31 cellular contexts compared by ENCODE assay signal in the genomic region with DNA sequence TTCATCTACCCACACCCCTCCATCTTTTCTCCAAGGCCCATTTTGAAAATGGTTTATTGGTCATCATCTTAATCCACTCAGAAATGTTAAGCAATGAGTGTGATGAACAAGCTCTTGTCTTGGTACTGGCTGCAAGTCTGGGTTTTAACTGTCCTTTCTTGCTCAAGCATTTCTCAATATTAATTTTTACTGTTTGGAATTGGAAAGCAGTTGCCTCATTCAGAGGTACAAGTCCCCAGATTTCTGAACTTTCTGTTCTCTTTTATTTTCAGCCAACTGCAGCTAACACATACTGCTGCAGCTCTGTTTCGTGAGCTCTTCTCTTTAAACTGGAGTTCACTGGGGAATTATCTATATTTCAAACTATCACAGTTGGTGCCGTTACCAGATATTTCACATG.
"Had no signal": no experiment of that assay in that cellular context is flagged by ENCODE, and none has a peak within 500 bp of the region (broad histone marks: within the 10 kb centered on the region; RNA-seq: fewer than 3 reads in every experiment).

No MANE protein-coding gene starts in this region.

- H3K4me1 Mint-ChIP-seq: activated CD4-positive, alpha-beta T cell treated with anti-CD3 and anti-CD28 coated beads, Interleukin-2, amount 10 ng/mL, durations not matched to agents 24 days and 14 days; central memory CD8-positive, alpha-beta T cell; natural killer cell; neural progenitor cell; stimulated activated naive B cell treated with anti-CD40 and anti-IgM and Interleukin-4, amounts not matched to agents 10 μg/mL and 1 μg/mL and 100 μg/mL, for 72 hours had no signal

- H3K4me3 Mint-ChIP-seq: activated CD4-positive, alpha-beta memory T cell treated with anti-CD3 and anti-CD28 coated beads for 36 hours; activated CD4-positive, alpha-beta T cell treated with anti-CD3 and anti-CD28 coated beads, Interleukin-2, amount 10 ng/mL, durations not matched to agents 24 days and 14 days; activated T-cell treated with anti-CD3 and anti-CD28 coated beads, Interleukin-2, amount 50 U/mL, for 24 hours; central memory CD8-positive, alpha-beta T cell; natural killer cell; neural progenitor cell; stimulated activated naive B cell treated with anti-CD40 and anti-IgM and Interleukin-4, amounts not matched to agents 10 μg/mL and 1 μg/mL and 100 μg/mL, for 72 hours had no signal

- H3K36me3 ChIP-seq: esophagus muscularis mucosa, heart left ventricle, left lung, lower lobe of right lung, neural progenitor cell, stomach, suprapubic skin, tibial artery, WERI-Rb-1 had no signal

- H3K4me3 ChIP-seq: esophagus muscularis mucosa, heart left ventricle, left lung, lower lobe of right lung, neural progenitor cell, psoas muscle, smooth muscle cell, stomach, suprapubic skin, tibial artery had no signal

- H3K9me3 Mint-ChIP-seq: activated CD4-positive, alpha-beta memory T cell treated with anti-CD3 and anti-CD28 coated beads for 36 hours; activated CD4-positive, alpha-beta T cell treated with anti-CD3 and anti-CD28 coated beads, Interleukin-2, amount 10 ng/mL, durations not matched to agents 24 days and 14 days; activated T-cell treated with anti-CD3 and anti-CD28 coated beads, Interleukin-2, amount 50 U/mL, for 24 hours; central memory CD8-positive, alpha-beta T cell; natural killer cell had no signal

- H3K27ac Mint-ChIP-seq: activated CD4-positive, alpha-beta memory T cell treated with anti-CD3 and anti-CD28 coated beads for 36 hours; activated CD4-positive, alpha-beta T cell treated with anti-CD3 and anti-CD28 coated beads, Interleukin-2, amount 10 ng/mL, durations not matched to agents 24 days and 14 days; activated T-cell treated with anti-CD3 and anti-CD28 coated beads, Interleukin-2, amount 50 U/mL, for 24 hours; natural killer cell; neural progenitor cell; stimulated activated naive B cell treated with anti-CD40 and anti-IgM and Interleukin-4, amounts not matched to agents 10 μg/mL and 1 μg/mL and 100 μg/mL, for 72 hours had no signal

- ATAC-seq: foreskin keratinocyte; heart left ventricle; left lung; lower lobe of right lung; natural killer cell; psoas muscle; stimulated activated naive B cell treated with anti-CD40 and anti-IgM and Interleukin-4, amounts not matched to agents 10 μg/mL and 1 μg/mL and 100 μg/mL, for 72 hours had no signal

- H3K27me3 ChIP-seq: esophagus muscularis mucosa, foreskin keratinocyte, left lung, neural progenitor cell had no signal

- H3K27me3 Mint-ChIP-seq: activated CD4-positive, alpha-beta T cell treated with anti-CD3 and anti-CD28 coated beads, Interleukin-2, amount 10 ng/mL, durations not matched to agents 24 days and 14 days; activated T-cell treated with anti-CD3 and anti-CD28 coated beads, Interleukin-2, amount 50 U/mL, for 24 hours had no signal

- H3K27ac ChIP-seq: esophagus muscularis mucosa, foreskin keratinocyte, heart left ventricle, left lung, lower lobe of right lung, neural progenitor cell, parathyroid adenoma, psoas muscle, stomach, suprapubic skin, tibial artery, WERI-Rb-1 had no signal

- DNase-seq: activated CD4-positive, alpha-beta memory T cell treated with anti-CD3 and anti-CD28 coated beads for 36 hours; activated CD4-positive, alpha-beta T cell treated with anti-CD3 and anti-CD28 coated beads, Interleukin-2, amount 10 ng/mL, durations not matched to agents 24 days and 14 days; activated CD4-positive, CD25-positive, alpha-beta regulatory T cell treated with anti-CD3 and anti-CD28 coated beads, Interleukin-2, amount 50 U/mL, for 72 hours; activated CD8-positive, alpha-beta memory T cell treated with anti-CD3 and anti-CD28 coated beads, Interleukin-2, amount 50 U/mL, for 4 hours; activated gamma-delta T cell; activated naive CD4-positive, alpha-beta T cell treated with anti-CD3 and anti-CD28 coated beads, Interleukin-2, amount 50 U/mL, for 16 hours; activated T-cell treated with anti-CD3 and anti-CD28 coated beads, Interleukin-2, amount 50 U/mL, for 24 hours; amygdala; dermis blood vessel endothelial cell; effector CD4-positive, alpha-beta T cell; foreskin keratinocyte; heart left ventricle; hypothalamus; left lung; lower lobe of right lung; mesenchymal stem cell; natural killer cell; occipital lobe; psoas muscle; stimulated activated CD4-positive, alpha-beta T cell treated with anti-CD3 and anti-CD28 coated beads, Interleukin-15, amount 100 ng/mL, for 24 hours; stimulated activated naive B cell treated with anti-CD40 and anti-IgM and Interleukin-4, amounts not matched to agents 10 μg/mL and 1 μg/mL and 100 μg/mL, for 72 hours; T-helper 9 cell; WERI-Rb-1 had no signal

- H3K9me3 ChIP-seq: esophagus muscularis mucosa, heart left ventricle, left lung, lower lobe of right lung, psoas muscle, stomach, suprapubic skin, tibial artery had no signal

- H3K4me1 ChIP-seq: esophagus muscularis mucosa, foreskin keratinocyte, heart left ventricle, left lung, lower lobe of right lung, parathyroid adenoma, psoas muscle, stomach, suprapubic skin, tibial artery had no signal

- H3K36me3 Mint-ChIP-seq: activated CD4-positive, alpha-beta memory T cell treated with anti-CD3 and anti-CD28 coated beads for 36 hours; natural killer cell; neural progenitor cell; stimulated activated naive B cell treated with anti-CD40 and anti-IgM and Interleukin-4, amounts not matched to agents 10 μg/mL and 1 μg/mL and 100 μg/mL, for 72 hours had no signal
